ENCODE assay signal across 7 cellular contexts in the genomic region with DNA sequence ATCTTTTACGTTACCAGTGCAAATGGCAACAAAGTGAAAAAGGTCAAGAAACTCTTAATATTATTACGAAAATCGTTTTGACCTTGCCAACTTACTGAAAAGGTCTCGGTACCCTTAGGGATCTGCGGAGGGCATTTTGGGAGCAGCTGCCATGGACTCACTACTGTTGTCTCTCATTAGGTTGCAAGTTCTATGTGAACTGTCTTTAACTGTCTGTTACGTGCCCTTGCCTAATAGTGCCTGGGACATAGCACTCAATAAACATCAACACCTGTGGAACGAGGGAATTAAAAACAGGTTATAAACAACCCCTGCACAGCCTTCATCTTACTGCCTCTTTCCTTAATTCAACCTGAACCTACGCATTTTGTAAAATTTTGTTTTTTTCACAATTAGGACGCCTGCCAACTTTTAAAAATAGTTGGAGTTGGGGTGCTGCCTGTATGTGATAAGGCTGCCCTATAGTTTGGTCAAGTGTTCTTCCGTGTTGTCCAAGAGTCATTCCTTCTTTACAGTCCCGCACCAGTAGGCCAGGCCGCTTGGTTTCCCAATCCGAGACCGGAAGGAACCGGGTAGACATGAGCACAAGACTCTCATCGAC. TPM values are rescaled to one million over a fixed set of nuclear protein-coding genes. Genes with fewer than 3 reads are reported as not detected.
DNase-seq lines count a peak whose midpoint lies in the region; ATAC-seq and TF ChIP-seq lines count a peak whose summit lies in the region.

No MANE protein-coding gene starts in this region.

- H3K9me3 ChIP-seq in RWPE2 (ENCODE audit: severe bottlenecking) (no peaks in the 10 kb centered on the region), esophagus squamous epithelium (no peaks in the 10 kb centered on the region)

- H3K4me3 ChIP-seq in RWPE2 (ENCODE audit: severe bottlenecking) (peak overlapping the region; percentile 76), esophagus squamous epithelium (peak overlapping the region; percentile 83 to 95 (median 92))

- intact Hi-C loops in esophagus squamous epithelium (cut with DNase I): loop anchor here (10.0 kb wide), 1 partner anchor 219 kb away; a partner anchor contains a TSS

- ATAC-seq in GM18909 (IDR thresholded peaks at IDR 0.05; ENCODE audit: poor library complexity, unreplicated experiment) (peak; percentile 32), HG02763 (IDR thresholded peaks at IDR 0.05; ENCODE audit: unreplicated experiment) (peak; percentile 20), RWPE2 (ENCODE audit: low read depth) (peak; percentile 29; the same call in 2 of the 3 replicates), omental fat pad (ENCODE audit: low FRiP score) (peak; percentile 17)

- DNase-seq in RWPE2 (ENCODE audit: low spot score): no peak
- DNase-seq in esophagus squamous epithelium (lab: John Stamatoyannopoulos, UW): no peak
- DNase-seq in omental fat pad (ENCODE audit: low spot score): no peak
- no peak for DNase-seq in LoVo (ENCODE audit: low spot score)
- DNase-seq in 8988T: no peak

- WGBS in esophagus squamous epithelium, 2 donors: 24 to 38% methylated on average over 10 to 15 of the region's 16 CpGs

- H3K36me3 ChIP-seq in RWPE2 (ENCODE audit: low read depth): peaks cover 29% of the 10 kb centered on the region
- H3K36me3 ChIP-seq in esophagus squamous epithelium: no peaks in the 10 kb centered on the region

- peaks cover 8% of the 10 kb centered on the region for H3K4me1 ChIP-seq in RWPE2 (ENCODE audit: insufficient read depth, poor library complexity, severe bottlenecking)
- peaks cover 19 to 41% (median 19%) of the 10 kb centered on the region in 3 donors for H3K4me1 ChIP-seq in esophagus squamous epithelium

- no peak for TF ChIP-seq CTCF in RWPE2 (IDR thresholded peaks at IDR 0.05; ENCODE audit: poor library complexity, severe bottlenecking)
- no peak for TF ChIP-seq CTCF in esophagus squamous epithelium (IDR thresholded peaks at IDR 0.05)
- no peak for TF ChIP-seq CTCF in omental fat pad (IDR thresholded peaks at IDR 0.05)

- TF ChIP-seq POLR2A in esophagus squamous epithelium (IDR thresholded peaks at IDR 0.05): no peak

- peak overlapping the region; percentile 79 for H3K27ac ChIP-seq in RWPE2 (ENCODE audit: poor library complexity, severe bottlenecking)
- H3K27ac ChIP-seq in esophagus squamous epithelium: peak overlapping the region; percentile 97 to 99 (median 99)

- H3K27me3 ChIP-seq in RWPE2 (ENCODE audit: insufficient read depth, poor library complexity, severe bottlenecking) (no peaks in the 10 kb centered on the region), esophagus squamous epithelium (no peaks in the 10 kb centered on the region)

RNA-seq across cellular contexts. Expression of a gene that starts 0.5 kb away (rescaled TPM):
- total RNA-seq in esophagus squamous epithelium (10 to 100 TPM; 18.7 to 95.0 (median 54.4) TPM), omental fat pad (100 to 1,000 TPM in 1 of 4 donors, 10 to 100 TPM in 3; 54.5 to 113 (median 90.5) TPM)
